Comparison of ENCODE assay signal across 12 cellular contexts in genomic region chr19:54470276-54470887, GRCh38. TPM values are rescaled to one million over a fixed set of nuclear protein-coding genes. Genes with fewer than 3 reads are reported as not detected.
DNase-seq lines count a peak whose midpoint lies in the region; ATAC-seq and TF ChIP-seq lines count a peak whose summit lies in the region.
"Had no signal": no experiment of that assay in that cellular context is flagged by ENCODE, and none has a peak within 500 bp of the region (broad histone marks: within the 10 kb centered on the region; RNA-seq: fewer than 3 reads in every experiment).

No MANE protein-coding gene starts in this region.

- ATAC-seq in activated CD8-positive, alpha-beta T cell treated with anti-CD3 and anti-CD28 coated beads for 36 hours, result no peak
- no peak for ATAC-seq in activated CD8-positive, alpha-beta T cell treated with anti-CD3 and anti-CD28 coated beads, Interleukin-2, amount 10 ng/mL, durations not matched to agents 7 days and 5 days
- ATAC-seq in lower lobe of right lung (no peak), GM18867 (IDR thresholded peaks at IDR 0.05; ENCODE audit: unreplicated experiment) (no peak)

- H3K4me3 Mint-ChIP-seq in activated CD8-positive, alpha-beta T cell treated with anti-CD3 and anti-CD28 coated beads for 36 hours, result peak overlapping the region; percentile 22
- no peak overlapping the region for H3K4me3 Mint-ChIP-seq in activated CD8-positive, alpha-beta T cell treated with anti-CD3 and anti-CD28 coated beads, Interleukin-2, amount 10 ng/mL, durations not matched to agents 7 days and 5 days
- peak overlapping the region in 4 of 5 experiments; percentile 12 to 79 (median 74) for H3K4me3 Mint-ChIP-seq in brain

- no peak for TF ChIP-seq POLR2A in stomach (IDR thresholded peaks at IDR 0.05)

- H3K9me3 Mint-ChIP-seq in activated CD8-positive, alpha-beta T cell treated with anti-CD3 and anti-CD28 coated beads for 36 hours, result no peaks in the 10 kb centered on the region
- no peaks in the 10 kb centered on the region for H3K9me3 Mint-ChIP-seq in activated CD8-positive, alpha-beta T cell treated with anti-CD3 and anti-CD28 coated beads, Interleukin-2, amount 10 ng/mL, durations not matched to agents 7 days and 5 days (ENCODE audit: insufficient read depth)
- no peaks in the 10 kb centered on the region for H3K9me3 Mint-ChIP-seq in brain

- peaks cover 17% of the 10 kb centered on the region for H3K4me1 Mint-ChIP-seq in activated CD8-positive, alpha-beta T cell treated with anti-CD3 and anti-CD28 coated beads for 36 hours (ENCODE audit: low read depth)
- peaks cover 15% of the 10 kb centered on the region for H3K4me1 Mint-ChIP-seq in activated CD8-positive, alpha-beta T cell treated with anti-CD3 and anti-CD28 coated beads, Interleukin-2, amount 10 ng/mL, durations not matched to agents 7 days and 5 days (ENCODE audit: low read depth)
- peaks cover 32% of the 10 kb centered on the region for H3K4me1 Mint-ChIP-seq in brain

- no peak overlapping the region for H3K27ac Mint-ChIP-seq in activated CD8-positive, alpha-beta T cell treated with anti-CD3 and anti-CD28 coated beads for 36 hours
- no peak overlapping the region for H3K27ac Mint-ChIP-seq in activated CD8-positive, alpha-beta T cell treated with anti-CD3 and anti-CD28 coated beads, Interleukin-2, amount 10 ng/mL, durations not matched to agents 7 days and 5 days
- H3K27ac Mint-ChIP-seq in brain, result peak overlapping the region in 3 of 5 experiments; percentile 65 to 84 (median 70)

- H3K9me3 ChIP-seq in lower lobe of right lung (no peaks in the 10 kb centered on the region), stomach (no peaks in the 10 kb centered on the region)

- H3K4me1 ChIP-seq in lower lobe of right lung (peaks cover 32% of the 10 kb centered on the region), stomach (peaks cover 28 to 61% (median 59%) of the 10 kb centered on the region in 4 donors)

- H3K36me3 ChIP-seq in lower lobe of right lung, result no peaks in the 10 kb centered on the region
- no peaks in the 10 kb centered on the region for H3K36me3 ChIP-seq in stomach

- 40 to 58% (median 50%) methylated on average over 10 of the region's 10 CpGs for WGBS in stomach, 5 donors

- no peak for TF ChIP-seq CTCF in activated CD8-positive, alpha-beta T cell treated with anti-CD3 and anti-CD28 coated beads for 36 hours (IDR thresholded peaks at IDR 0.05)
- TF ChIP-seq CTCF in brain (conservative IDR thresholded peaks at IDR 0.05) (no peak), lower lobe of right lung (IDR thresholded peaks at IDR 0.05) (no peak), stomach (IDR thresholded peaks at IDR 0.05) (no peak)

- H3K27me3 ChIP-seq in lower lobe of right lung (ENCODE audit: low read depth) (peaks cover 28% of the 10 kb centered on the region), stomach (peaks cover 0 to 50% (median 9%) of the 10 kb centered on the region in 3 donors)

- H3K4me3 ChIP-seq in lower lobe of right lung (peak overlapping the region; percentile 56), stomach (peak overlapping the region in 3 of 4 donors; percentile 35 to 57 (median 48))

- CTCF ChIA-PET in activated CD8-positive, alpha-beta T cell treated with anti-CD3 and anti-CD28 coated beads for 36 hours (lab: Charles Lee), result interaction anchor here (0.6 to 1.8 kb wide), 5 partner anchors 9 to 135 kb away, joined by 3 to 9 read pairs (median 4); no protein-coding TSS in a partner anchor
- CTCF ChIA-PET in activated CD8-positive, alpha-beta T cell treated with anti-CD3 and anti-CD28 coated beads, Interleukin-2, amount 10 ng/mL, durations not matched to agents 7 days and 5 days (lab: Charles Lee), result no interaction called here

- POLR2A ChIA-PET in activated CD8-positive, alpha-beta T cell treated with anti-CD3 and anti-CD28 coated beads for 36 hours (lab: Charles Lee), result interaction anchor here (1.0 to 1.2 kb wide), 2 partner anchors 10 to 55 kb away, joined by 4 to 5 read pairs; no protein-coding TSS in a partner anchor
- POLR2A ChIA-PET in activated CD8-positive, alpha-beta T cell treated with anti-CD3 and anti-CD28 coated beads, Interleukin-2, amount 10 ng/mL, durations not matched to agents 7 days and 5 days (lab: Charles Lee), result no interaction called here

- H3K27ac ChIP-seq in lower lobe of right lung (peak overlapping the region; percentile 82), stomach (peak overlapping the region; percentile 60 to 99 (median 87))

- intact Hi-C loops in activated CD8-positive, alpha-beta T cell treated with anti-CD3 and anti-CD28 coated beads for 36 hours (cut with micrococcal nuclease), result no loop called here
- intact Hi-C loops in lower lobe of right lung (cut with DNase I) (no loop called here), stomach (cut with DNase I; ENCODE audit: low total_unique reads) (no loop called here)

- no peak for DNase-seq in activated CD8-positive, alpha-beta T cell treated with anti-CD3 and anti-CD28 coated beads for 36 hours
- DNase-seq in activated CD8-positive, alpha-beta T cell treated with anti-CD3 and anti-CD28 coated beads, Interleukin-2, amount 10 ng/mL, durations not matched to agents 7 days and 5 days, result no peak
- no peak for DNase-seq in lower lobe of right lung
- no peak for DNase-seq in stomach
- DNase-seq in NCI-H128 (lab: John Stamatoyannopoulos, UW; ENCODE audit: unreplicated experiment), result no peak
- no peak for DNase-seq in stimulated activated CD4-positive, alpha-beta T cell treated with anti-CD3 and anti-CD28 coated beads, Interleukin-2, amount 100 ng/mL, for 24 hours
- DNase-seq: GF-D8, NCI-H2029 treated with DMSO at 0.1 percent for 48 hours, SIG-M5 had no signal

- H3K36me3 Mint-ChIP-seq in activated CD8-positive, alpha-beta T cell treated with anti-CD3 and anti-CD28 coated beads for 36 hours (ENCODE audit: low read depth), result no peaks in the 10 kb centered on the region
- no peaks in the 10 kb centered on the region for H3K36me3 Mint-ChIP-seq in activated CD8-positive, alpha-beta T cell treated with anti-CD3 and anti-CD28 coated beads, Interleukin-2, amount 10 ng/mL, durations not matched to agents 7 days and 5 days (ENCODE audit: low read depth)
- H3K36me3 Mint-ChIP-seq in brain, result no peaks in the 10 kb centered on the region

- peaks cover 24% of the 10 kb centered on the region for H3K27me3 Mint-ChIP-seq in activated CD8-positive, alpha-beta T cell treated with anti-CD3 and anti-CD28 coated beads for 36 hours
- peaks cover 56% of the 10 kb centered on the region for H3K27me3 Mint-ChIP-seq in activated CD8-positive, alpha-beta T cell treated with anti-CD3 and anti-CD28 coated beads, Interleukin-2, amount 10 ng/mL, durations not matched to agents 7 days and 5 days (ENCODE audit: low read depth)
- peaks cover 58% of the 10 kb centered on the region for H3K27me3 Mint-ChIP-seq in brain

- TF ChIP-seq EP300 in stomach (IDR thresholded peaks at IDR 0.05), result no peak

RNA-seq across cellular contexts. Expression of gene CDC42EP5, which starts 2.7 kb away (rescaled TPM):
- under 1 TPM; 0.45 to 0.83 TPM for total RNA-seq in activated CD8-positive, alpha-beta T cell treated with anti-CD3 and anti-CD28 coated beads for 36 hours
- not detected for total RNA-seq in activated CD8-positive, alpha-beta T cell treated with anti-CD3 and anti-CD28 coated beads, Interleukin-2, amount 10 ng/mL, durations not matched to agents 7 days and 5 days
- polyA plus RNA-seq in brain (ENCODE audit: insufficient read depth, low read depth, low replicate concordance), result 1.4 TPM
- total RNA-seq in lower lobe of right lung, result 25.5 TPM
- total RNA-seq in stomach, result 100 to 1,000 TPM in 1 of 5 donors, 10 to 100 TPM in 2, under 1 TPM in 1, not detected in 1; 0.89 to 699 (median 32.8) TPM
- 10 to 100 TPM; 24.8 to 48.6 (median 28.3) TPM for polyA plus RNA-seq in stomach

RNA-seq across cellular contexts. Expression of gene LENG9, which starts 6.8 kb away (rescaled TPM):
- total RNA-seq in activated CD8-positive, alpha-beta T cell treated with anti-CD3 and anti-CD28 coated beads for 36 hours, result 1 to 10 TPM; 4.3 to 5.5 TPM
- 1 to 10 TPM; 5.3 to 5.6 TPM for total RNA-seq in activated CD8-positive, alpha-beta T cell treated with anti-CD3 and anti-CD28 coated beads, Interleukin-2, amount 10 ng/mL, durations not matched to agents 7 days and 5 days
- 1.5 TPM for polyA plus RNA-seq in brain (ENCODE audit: insufficient read depth, low read depth, low replicate concordance)
- total RNA-seq in lower lobe of right lung, result 7.3 TPM
- 10 to 100 TPM in 2 of 5 donors, 1 to 10 TPM in 3; 1.3 to 14.5 (median 3.5) TPM for total RNA-seq in stomach
- 1 to 10 TPM; 6.9 to 7.8 (median 7.3) TPM for polyA plus RNA-seq in stomach

RNA-seq across cellular contexts. Expression of gene LENG8, which starts 21.4 kb away (rescaled TPM):
- 100 to 1,000 TPM; 165 to 170 TPM for total RNA-seq in activated CD8-positive, alpha-beta T cell treated with anti-CD3 and anti-CD28 coated beads for 36 hours
- 100 to 1,000 TPM; 171 to 181 TPM for total RNA-seq in activated CD8-positive, alpha-beta T cell treated with anti-CD3 and anti-CD28 coated beads, Interleukin-2, amount 10 ng/mL, durations not matched to agents 7 days and 5 days
- polyA plus RNA-seq in brain (ENCODE audit: insufficient read depth, low read depth, low replicate concordance), result 30.9 TPM
- 183 TPM for total RNA-seq in lower lobe of right lung
- total RNA-seq in stomach, result 100 to 1,000 TPM in 4 of 5 donors, 10 to 100 TPM in 1; 61.3 to 464 (median 222) TPM
- 10 to 100 TPM; 37.4 to 99.0 (median 89.0) TPM for polyA plus RNA-seq in stomach

RNA-seq across cellular contexts. Expression of gene LAIR2, which starts 32.2 kb away (rescaled TPM):
- total RNA-seq in activated CD8-positive, alpha-beta T cell treated with anti-CD3 and anti-CD28 coated beads for 36 hours, result 1 to 10 TPM; 1.5 to 2.1 TPM
- total RNA-seq in activated CD8-positive, alpha-beta T cell treated with anti-CD3 and anti-CD28 coated beads, Interleukin-2, amount 10 ng/mL, durations not matched to agents 7 days and 5 days, result 1 to 10 TPM; 1.4 to 1.6 TPM
- polyA plus RNA-seq in brain (ENCODE audit: insufficient read depth, low read depth, low replicate concordance), result not detected
- total RNA-seq in lower lobe of right lung, result 0.95 TPM
- total RNA-seq in stomach, result not detected
- polyA plus RNA-seq in stomach, result under 1 TPM in 1 of 3 donors, not detected in 2; 0.30 TPM
- total RNA-seq: esophagus mucosa had no signal

RNA-seq across cellular contexts. Expression of gene TTYH1, which starts 55.1 kb away (rescaled TPM):
- total RNA-seq in activated CD8-positive, alpha-beta T cell treated with anti-CD3 and anti-CD28 coated beads for 36 hours, result under 1 TPM in 1 of 2 experiments, not detected in 1; 0.70 TPM
- 1 to 10 TPM in 1 of 2 experiments, under 1 TPM in 1; 0.99 to 1.3 TPM for total RNA-seq in activated CD8-positive, alpha-beta T cell treated with anti-CD3 and anti-CD28 coated beads, Interleukin-2, amount 10 ng/mL, durations not matched to agents 7 days and 5 days
- polyA plus RNA-seq in brain (ENCODE audit: insufficient read depth, low read depth, low replicate concordance) (211 TPM), stomach (1 to 10 TPM in 1 of 3 donors, under 1 TPM in 1, not detected in 1; 0.12 to 1.4 TPM)
- total RNA-seq in lower lobe of right lung (not detected), stomach (10 to 100 TPM in 1 of 5 donors, 1 to 10 TPM in 2, not detected in 2; 2.3 to 12.9 (median 7.0) TPM)

Comparison
In these comparisons a context has a peak if more than half of its experiments do, and no peak if none do; other contexts are left out.
1. H3K27ac Mint-ChIP-seq: peak in brain (3 of 5); none in activated CD8-positive, alpha-beta T cell treated with anti-CD3 and anti-CD28 coated beads for 36 hours (single experiment) and activated CD8-positive, alpha-beta T cell treated with anti-CD3 and anti-CD28 coated beads, Interleukin-2, amount 10 ng/mL, durations not matched to agents 7 days and 5 days (single experiment).